ENCODE assay signal across 7 cellular contexts in the genomic region with DNA sequence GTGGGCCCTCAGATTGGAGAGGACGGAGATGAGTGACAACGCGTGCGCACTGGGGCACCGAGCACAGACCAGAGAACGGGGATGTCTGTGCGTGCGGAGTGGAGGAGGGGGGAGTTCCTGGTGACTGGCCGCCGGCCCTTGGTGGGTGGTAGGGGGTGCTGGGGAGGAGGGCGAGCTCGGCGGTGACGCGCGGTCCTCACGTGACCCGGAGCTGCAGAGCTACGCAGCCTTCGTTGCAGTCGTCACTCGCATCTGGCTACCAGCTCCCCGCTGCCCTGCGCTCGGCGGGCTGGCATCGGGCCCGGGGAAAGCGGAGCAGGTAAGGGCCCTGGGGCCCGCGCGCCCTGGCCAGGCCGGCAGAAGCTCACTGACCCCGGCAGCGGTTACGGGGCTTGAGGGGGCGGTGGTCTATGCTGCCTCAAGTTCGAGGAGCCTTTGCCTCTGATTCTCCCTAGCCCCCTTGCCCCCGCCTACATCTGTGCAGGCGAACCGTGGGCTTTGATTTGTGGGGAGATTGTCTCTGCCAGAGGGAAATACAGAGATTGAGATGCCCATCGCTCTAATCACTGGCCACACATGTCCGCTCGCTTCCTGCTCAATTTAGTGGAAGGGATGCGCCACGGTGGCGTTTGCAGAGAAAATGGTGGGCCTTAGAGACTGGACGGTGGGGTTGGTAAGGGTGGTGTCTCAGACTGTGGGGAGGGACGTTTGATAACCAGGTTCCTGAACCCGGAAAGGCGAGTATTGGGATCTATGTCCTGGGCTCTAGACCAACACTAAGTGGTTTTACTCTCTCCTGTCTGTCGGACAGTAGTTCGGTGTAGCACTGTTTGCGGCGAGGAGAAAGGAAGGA. TPM values are rescaled to one million over a fixed set of nuclear protein-coding genes. Genes with fewer than 3 reads are reported as not detected.
DNase-seq lines count a peak whose midpoint lies in the region; ATAC-seq and TF ChIP-seq lines count a peak whose summit lies in the region.

Gene ARMCX4, plus strand, starts transcription at position 245 of the 853 bp plus-strand sequence. CDS start 3,134 bp downstream, outside the sequence.

- H3K36me3 ChIP-seq in NT2/D1 (ENCODE audit: insufficient read depth, insufficient read length, low read length): peaks cover 39% of the 10 kb centered on the region
- peaks cover 0 to 12% of the 10 kb centered on the region in 2 experiments for H3K36me3 ChIP-seq in trophoblast cell (ENCODE audit: control insufficient read depth in 1 of 2, insufficient read depth in 2 of 2, low read length in 2 of 2)
- H3K36me3 ChIP-seq in upper lobe of right lung: no peaks in the 10 kb centered on the region

- H3K79me1 ChIP-seq in trophoblast cell (ENCODE audit: low read length): no peaks in the 10 kb centered on the region

- H3K4me1 ChIP-seq in NT2/D1 (ENCODE audit: insufficient read depth, insufficient read length) (no peaks in the 10 kb centered on the region), trophoblast cell (ENCODE audit: control insufficient read depth in 1 of 2, insufficient read depth in 2 of 2, low read length in 2 of 2) (peaks cover 0 to 5% of the 10 kb centered on the region in 2 experiments), upper lobe of right lung (no peaks in the 10 kb centered on the region)

- intact Hi-C loops in left cardiac atrium (cut with DNase I): no loop called here
- intact Hi-C loops in upper lobe of right lung (cut with DNase I): no loop called here

- DNase-seq in NT2/D1 (ENCODE audit: low read depth, low spot score) (no peak), left cardiac atrium (peak; percentile 51), trophoblast cell (no peak), upper lobe of right lung (peak; percentile 76), NCI-H187 treated with DMSO at 0.1 percent for 48 hours (lab: John Stamatoyannopoulos, UW) (no peak)

- H3K27me3 Mint-ChIP-seq in activated naive CD8-positive, alpha-beta T cell: no peaks in the 10 kb centered on the region

- no peak within 1 kb of the TSS for H3K27ac ChIP-seq in trophoblast cell (ENCODE audit: low read depth, low read length)
- no peak within 1 kb of the TSS for H3K27ac ChIP-seq in upper lobe of right lung

- H4K8ac ChIP-seq in trophoblast cell (ENCODE audit: low read depth, low read length): peak within 1 kb of the TSS; percentile 79

- no peaks in the 10 kb centered on the region for H3K36me3 Mint-ChIP-seq in activated naive CD8-positive, alpha-beta T cell

- peak within 1 kb of the TSS; percentile 62 for H3K4me2 ChIP-seq in trophoblast cell (ENCODE audit: low read length)

- H2BK120ac ChIP-seq in trophoblast cell (ENCODE audit: insufficient read depth, low read length, poor library complexity): no peak within 1 kb of the TSS

- peak within 1 kb of the TSS; percentile 63 for H2AFZ ChIP-seq in trophoblast cell (ENCODE audit: insufficient read depth, low read length, poor library complexity)

- H3K4ac ChIP-seq in trophoblast cell (ENCODE audit: low read depth, low read length): no peak within 1 kb of the TSS

- peak within 1 kb of the TSS; percentile 61 for H3K14ac ChIP-seq in trophoblast cell (ENCODE audit: low read length)

- H4K91ac ChIP-seq in trophoblast cell (ENCODE audit: low read depth, low read length): peak within 1 kb of the TSS; percentile 37

- no peak within 1 kb of the TSS for H2BK12ac ChIP-seq in trophoblast cell (ENCODE audit: low read length)

- H3K23ac ChIP-seq in trophoblast cell (ENCODE audit: low read length): no peak within 1 kb of the TSS

- H3K4me3 Mint-ChIP-seq in activated naive CD8-positive, alpha-beta T cell: peak within 1 kb of the TSS; percentile 89

- H3K18ac ChIP-seq in trophoblast cell (ENCODE audit: low read length): peak within 1 kb of the TSS; percentile 53

- H2BK5ac ChIP-seq in trophoblast cell (ENCODE audit: low read depth, low read length, poor library complexity): no peak within 1 kb of the TSS

- H3K9ac ChIP-seq in NT2/D1 (ENCODE audit: insufficient read length, low read depth): peak within 1 kb of the TSS; percentile 89
- peak within 1 kb of the TSS; percentile 14 for H3K9ac ChIP-seq in trophoblast cell (ENCODE audit: low read length)

- H3K27ac Mint-ChIP-seq in activated naive CD8-positive, alpha-beta T cell: peak within 1 kb of the TSS; percentile 75

- H3K9me3 ChIP-seq in NT2/D1 (ENCODE audit: insufficient read depth, low read length) (no peaks in the 10 kb centered on the region), trophoblast cell (ENCODE audit: insufficient read depth, low read depth, low read length) (no peaks in the 10 kb centered on the region), upper lobe of right lung (no peaks in the 10 kb centered on the region)

- H3K27me3 ChIP-seq in NT2/D1 (ENCODE audit: insufficient read depth, insufficient read length): no peaks in the 10 kb centered on the region
- H3K27me3 ChIP-seq in trophoblast cell (ENCODE audit: insufficient read depth, low read length): no peaks in the 10 kb centered on the region
- H3K27me3 ChIP-seq in upper lobe of right lung: no peaks in the 10 kb centered on the region

- WGBS in trophoblast cell (ENCODE audit: extremely low coverage, insufficient coverage, insufficient read length): no CpG with 5 or more reads among the region's 55 CpGs

- ATAC-seq in HG02642 (IDR thresholded peaks at IDR 0.05; ENCODE audit: poor library complexity, unreplicated experiment): peak; percentile 64
- ATAC-seq in left cardiac atrium: peak; percentile 92 to 93
- ATAC-seq in upper lobe of right lung: peak; percentile 86

- no peak within 1 kb of the TSS for H2AK5ac ChIP-seq in trophoblast cell (ENCODE audit: low read length)

- peaks cover 7% of the 10 kb centered on the region for H3K4me1 Mint-ChIP-seq in activated naive CD8-positive, alpha-beta T cell (ENCODE audit: low read depth)

- H4K12ac ChIP-seq in trophoblast cell (ENCODE audit: low read depth, low read length): peak within 1 kb of the TSS; percentile 84

- TF ChIP-seq CTCF in upper lobe of right lung (IDR thresholded peaks at IDR 0.05): no peak

- no peaks in the 10 kb centered on the region for H3K79me2 ChIP-seq in trophoblast cell (ENCODE audit: control insufficient read depth, insufficient read depth, low read length, poor library complexity)

- peak within 1 kb of the TSS; percentile 88 for H3K4me3 ChIP-seq in NT2/D1 (ENCODE audit: insufficient read length, low read depth)
- peak within 1 kb of the TSS; percentile 60 for H3K4me3 ChIP-seq in trophoblast cell (ENCODE audit: low read depth, low read length)
- H3K4me3 ChIP-seq in upper lobe of right lung: peak within 1 kb of the TSS; percentile 45

- H3K9me3 Mint-ChIP-seq in activated naive CD8-positive, alpha-beta T cell (ENCODE audit: low read depth): no peaks in the 10 kb centered on the region

RNA-seq across cellular contexts. Expression of gene ARMCX4, which starts in this region (rescaled TPM):
- total RNA-seq in left cardiac atrium (10 to 100 TPM in 1 of 2 donors, 1 to 10 TPM in 1; 7.6 to 10.4 TPM), upper lobe of right lung (13.1 TPM)
- polyA plus RNA-seq in trophoblast cell (2013): 2.2 and 2.3 TPM in 2 replicates

Comparison
In these comparisons a context has a peak if more than half of its experiments do, and no peak if none do; other contexts are left out.
1. DNase-seq: peak in left cardiac atrium (single experiment) and upper lobe of right lung (single experiment); none in NT2/D1 (single experiment), trophoblast cell (0 of 2) and NCI-H187 treated with DMSO at 0.1 percent for 48 hours (single experiment).
2. Peak in every context shown above with its lines, with median percentiles within 50 percentile points of each other: ATAC-seq and H3K4me3 ChIP-seq.